Comparison of ENCODE assay signal across 12 cellular contexts in the genomic region with DNA sequence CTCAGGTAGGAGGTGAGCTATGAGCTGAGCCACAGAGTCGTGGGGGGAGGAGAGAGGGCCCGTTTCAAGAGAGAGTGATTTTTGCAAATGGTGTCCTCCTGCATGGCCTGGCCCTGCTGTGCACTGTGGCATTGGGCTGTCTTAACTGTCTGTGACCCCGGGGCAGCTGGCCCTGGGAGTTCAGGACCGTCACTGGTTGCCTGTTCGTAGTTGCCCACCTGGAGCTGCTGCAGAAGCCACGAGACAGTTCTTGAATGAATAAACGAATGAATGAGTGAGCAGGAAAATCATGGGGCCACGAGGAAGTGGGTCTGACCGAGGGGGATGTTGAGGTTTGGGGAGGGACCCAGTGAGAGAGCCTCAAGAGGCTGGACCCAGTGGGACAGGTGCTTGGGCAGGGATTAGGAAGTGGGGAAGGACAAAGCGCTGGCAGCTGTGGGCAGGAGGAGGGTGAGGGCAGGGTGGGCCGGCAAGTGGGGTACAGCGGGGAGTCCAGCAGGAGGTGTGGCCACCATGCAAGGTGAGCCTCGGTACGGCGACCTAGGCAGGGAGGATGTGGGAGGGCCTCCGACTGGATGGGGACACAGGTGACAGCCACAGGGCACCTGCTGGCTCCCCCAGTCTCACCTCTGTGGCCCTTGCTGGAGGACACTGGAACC. TPM values are rescaled to one million over a fixed set of nuclear protein-coding genes. Genes with fewer than 3 reads are reported as not detected.
DNase-seq lines count a peak whose midpoint lies in the region; ATAC-seq and TF ChIP-seq lines count a peak whose summit lies in the region.
"Had no signal": no experiment of that assay in that cellular context is flagged by ENCODE, and none has a peak within 500 bp of the region (broad histone marks: within the 10 kb centered on the region; RNA-seq: fewer than 3 reads in every experiment).

No MANE protein-coding gene starts in this region.

- peaks cover 74% of the 10 kb centered on the region for H3K27me3 ChIP-seq in DND-41 (ENCODE audit: insufficient read depth, low read length, poor library complexity)
- H3K27me3 ChIP-seq: ascending aorta had no signal

- peaks cover 0 to 5% of the 10 kb centered on the region in 2 donors for H3K9me3 Mint-ChIP-seq in activated naive CD4-positive, alpha-beta T cell treated with anti-CD3 and anti-CD28 coated beads, Interleukin-2, amount 50 U/mL, for 72 hours
- H3K9me3 Mint-ChIP-seq in naive thymus-derived CD8-positive, alpha-beta T cell = peaks cover 0 to 15% (median 8%) of the 10 kb centered on the region in 9 donors
- no peaks in the 10 kb centered on the region for H3K9me3 Mint-ChIP-seq in progenitor cell of endocrine pancreas (ENCODE audit: low read depth)

- H3K9me3 ChIP-seq in DND-41 (ENCODE audit: insufficient read depth, low read length, severe bottlenecking) = peaks cover 1% of the 10 kb centered on the region
- H3K9me3 ChIP-seq: ascending aorta, prostate gland had no signal

- POLR2A ChIA-PET in naive thymus-derived CD8-positive, alpha-beta T cell (lab: Charles Lee) = interaction anchor here (0.9 kb wide), 1 partner anchor 11 kb away, joined by 5 read pairs; a partner anchor contains a TSS

- H3K4me3 ChIP-seq in DND-41 (ENCODE audit: low read depth in 1 of 2, low read length in 2 of 2) = no peak overlapping the region
- H3K4me3 ChIP-seq: ascending aorta, prostate gland had no signal

- peaks cover 0 to 6% of the 10 kb centered on the region in 2 donors for H3K36me3 Mint-ChIP-seq in activated naive CD4-positive, alpha-beta T cell treated with anti-CD3 and anti-CD28 coated beads, Interleukin-2, amount 50 U/mL, for 72 hours
- peaks cover 0 to 11% (median 5%) of the 10 kb centered on the region in 3 donors for H3K36me3 Mint-ChIP-seq in naive thymus-derived CD8-positive, alpha-beta T cell
- H3K36me3 Mint-ChIP-seq in progenitor cell of endocrine pancreas (ENCODE audit: insufficient read depth) = peaks cover 1% of the 10 kb centered on the region

- H3K4me1 ChIP-seq in DND-41 (ENCODE audit: insufficient read depth, low read length) = peaks cover 18% of the 10 kb centered on the region
- H3K4me1 ChIP-seq: ascending aorta, prostate gland had no signal

- no peak overlapping the region for H3K9ac ChIP-seq in DND-41 (ENCODE audit: low read depth, low read length)

- H4K20me1 ChIP-seq in DND-41 (ENCODE audit: insufficient read depth, low read length) = peaks cover 94% of the 10 kb centered on the region

- no peak overlapping the region for H2AFZ ChIP-seq in DND-41 (ENCODE audit: low read depth, low read length)

- no peaks in the 10 kb centered on the region for H3K36me3 ChIP-seq in DND-41 (ENCODE audit: insufficient read depth, low read length)
- H3K36me3 ChIP-seq: ascending aorta, prostate gland had no signal

- H3K4me2 ChIP-seq in DND-41 (ENCODE audit: insufficient read depth, low read length) = peak overlapping the region; percentile 46; the same call in 1 of the 2 replicates

- H3K27ac ChIP-seq in DND-41 (ENCODE audit: low read length) = no peak overlapping the region
- H3K27ac ChIP-seq: ascending aorta, prostate gland had no signal

- H3K79me2 ChIP-seq in DND-41 (ENCODE audit: insufficient read depth, low read length) = no peaks in the 10 kb centered on the region

- TF ChIP-seq CTCF in DND-41 (IDR thresholded peaks at IDR 0.05; ENCODE audit: borderline replicate concordance, extremely low read depth, low read length, poor library complexity, severe bottlenecking) = no peak
- TF ChIP-seq CTCF in progenitor cell of endocrine pancreas (IDR thresholded peaks at IDR 0.05; ENCODE audit: unreplicated experiment) = no peak

- ATAC-seq in DND-41 (ENCODE audit: insufficient read depth, low read depth) (peak; percentile 1; the same call in 2 of the 3 replicates), HG03097 (IDR thresholded peaks at IDR 0.05; ENCODE audit: low FRiP score, unreplicated experiment) (peak; percentile 14), HG02981 (IDR thresholded peaks at IDR 0.05; ENCODE audit: unreplicated experiment) (no peak)
- ATAC-seq in activated naive CD4-positive, alpha-beta T cell treated with anti-CD3 and anti-CD28 coated beads, Interleukin-2, amount 50 U/mL, for 72 hours = peak; percentile 4 to 5
- no peak for ATAC-seq in naive thymus-derived CD8-positive, alpha-beta T cell

- DNase-seq in DND-41 = no peak
- DNase-seq in activated naive CD4-positive, alpha-beta T cell treated with anti-CD3 and anti-CD28 coated beads, Interleukin-2, amount 50 U/mL, for 72 hours (ENCODE audit: low spot score in 2 of 2) = peak in 1 of 2 donors; percentile 53
- peak in 3 of 10 donors; percentile 11 to 33 (median 31) for DNase-seq in naive thymus-derived CD8-positive, alpha-beta T cell
- DNase-seq in progenitor cell of endocrine pancreas (ENCODE audit: low spot score, unreplicated experiment) = no peak
- no peak for DNase-seq in GM19240 (ENCODE audit: insufficient read length, low spot score)
- no peak for DNase-seq in GM03348 (ENCODE audit: low spot score)
- DNase-seq: Karpas-422 had no signal

- peaks cover 0 to 34% (median 5%) of the 10 kb centered on the region in 5 donors for H3K27me3 Mint-ChIP-seq in naive thymus-derived CD8-positive, alpha-beta T cell
- no peaks in the 10 kb centered on the region for H3K27me3 Mint-ChIP-seq in progenitor cell of endocrine pancreas

- peak overlapping the region; percentile 79 to 97 (median 88) for H3K4me3 Mint-ChIP-seq in naive thymus-derived CD8-positive, alpha-beta T cell
- no peak overlapping the region for H3K4me3 Mint-ChIP-seq in progenitor cell of endocrine pancreas (ENCODE audit: low read depth)

- peaks cover 36 to 75% (median 66%) of the 10 kb centered on the region in 4 donors for H3K4me1 Mint-ChIP-seq in naive thymus-derived CD8-positive, alpha-beta T cell
- H3K4me1 Mint-ChIP-seq in progenitor cell of endocrine pancreas (ENCODE audit: low read depth) = peaks cover 36% of the 10 kb centered on the region

- H3K27ac Mint-ChIP-seq in activated naive CD4-positive, alpha-beta T cell treated with anti-CD3 and anti-CD28 coated beads, Interleukin-2, amount 50 U/mL, for 72 hours = peak overlapping the region; percentile 58 to 74
- H3K27ac Mint-ChIP-seq in naive thymus-derived CD8-positive, alpha-beta T cell = peak overlapping the region; percentile 67 to 98 (median 94)
- H3K27ac Mint-ChIP-seq in progenitor cell of endocrine pancreas = no peak overlapping the region

RNA-seq across cellular contexts. Expression of a gene that starts 10.1 kb away (rescaled TPM):
- total RNA-seq in activated naive CD4-positive, alpha-beta T cell treated with anti-CD3 and anti-CD28 coated beads, Interleukin-2, amount 50 U/mL, for 72 hours = 10 to 100 TPM in 1 of 2 donors, 1 to 10 TPM in 1; 5.3 to 15.6 TPM
- total RNA-seq in naive thymus-derived CD8-positive, alpha-beta T cell = 1 to 10 TPM; 1.2 to 1.6 TPM
- polyA plus RNA-seq in naive thymus-derived CD8-positive, alpha-beta T cell = 1 to 10 TPM; 2.0 to 2.6 (median 2.1) TPM
- total RNA-seq in progenitor cell of endocrine pancreas = 102 and 106 TPM in 2 replicates

RNA-seq across cellular contexts. Expression of a gene that starts 54.0 kb away (rescaled TPM):
- total RNA-seq in activated naive CD4-positive, alpha-beta T cell treated with anti-CD3 and anti-CD28 coated beads, Interleukin-2, amount 50 U/mL, for 72 hours = 1 to 10 TPM in 1 of 2 donors, under 1 TPM in 1; 0.48 to 1.6 TPM
- total RNA-seq in naive thymus-derived CD8-positive, alpha-beta T cell = 1 to 10 TPM; 1.8 to 2.1 TPM
- under 1 TPM in 1 of 3 donors, not detected in 2; 0.18 TPM for polyA plus RNA-seq in naive thymus-derived CD8-positive, alpha-beta T cell
- 2.1 and 2.4 TPM in 2 replicates for total RNA-seq in progenitor cell of endocrine pancreas
- total RNA-seq: ascending aorta had no signal
- polyA plus RNA-seq: fibroblast of lung had no signal

Comparison
In these comparisons a context has a peak if more than half of its experiments do, and no peak if none do; other contexts are left out.
1. ATAC-seq: peak in DND-41 (single experiment), HG03097 (single experiment) and activated naive CD4-positive, alpha-beta T cell treated with anti-CD3 and anti-CD28 coated beads, Interleukin-2, amount 50 U/mL, for 72 hours (2 of 2); none in naive thymus-derived CD8-positive, alpha-beta T cell (0 of 2) and HG02981 (single experiment).